1 cellular context compared by ENCODE assay signal in the genomic region with DNA sequence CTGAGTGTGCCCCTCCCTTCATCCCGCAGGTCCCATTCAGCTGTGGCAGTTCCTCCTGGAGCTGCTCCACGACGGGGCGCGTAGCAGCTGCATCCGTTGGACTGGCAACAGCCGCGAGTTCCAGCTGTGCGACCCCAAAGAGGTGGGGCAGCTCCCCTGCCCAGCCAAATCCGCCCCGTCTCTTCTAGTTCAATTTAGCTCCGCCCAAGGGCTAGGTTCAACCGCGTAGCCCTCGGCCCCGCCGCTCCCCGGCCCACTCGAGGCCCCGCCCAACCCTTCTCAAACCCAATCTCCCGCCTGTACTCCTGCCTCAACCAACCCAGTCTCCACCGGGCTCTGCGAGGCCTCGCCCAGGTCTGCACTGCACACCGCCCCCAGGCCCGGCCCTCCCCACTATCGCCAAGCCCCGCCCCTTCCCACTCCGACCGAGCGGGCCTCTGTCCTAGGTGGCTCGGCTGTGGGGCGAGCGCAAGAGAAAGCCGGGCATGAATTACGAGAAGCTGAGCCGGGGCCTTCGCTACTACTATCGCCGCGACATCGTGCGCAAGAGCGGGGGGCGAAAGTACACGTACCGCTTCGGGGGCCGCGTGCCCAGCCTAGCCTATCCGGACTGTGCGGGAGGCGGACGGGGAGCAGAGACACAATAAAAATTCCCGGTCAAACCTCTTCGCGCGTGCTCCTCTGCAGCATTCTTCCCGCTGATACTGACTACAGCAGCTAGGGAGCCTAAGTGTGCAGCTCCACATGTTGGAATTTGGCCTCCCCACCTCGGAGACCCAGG.
TF ChIP-seq lines count a peak whose summit lies in the region.

No MANE protein-coding gene starts in this region.

TF ChIP-seq in WTC11, 78 proteins besides CTCF, POLR2A, EP300 and RAD21 (continued from another document):
- no peak for TF ChIP-seq ZNF396 (CRISPR knock-in tag; IDR thresholded peaks at IDR 0.05; ENCODE audit: borderline replicate concordance)
- TF ChIP-seq ZNF232 (CRISPR knock-in tag; IDR thresholded peaks at IDR 0.05) = 0 out of 2 replicates have a peak, but pooled peaks have one; percentile 57
